31 cellular contexts compared by ENCODE assay signal in the genomic region with DNA sequence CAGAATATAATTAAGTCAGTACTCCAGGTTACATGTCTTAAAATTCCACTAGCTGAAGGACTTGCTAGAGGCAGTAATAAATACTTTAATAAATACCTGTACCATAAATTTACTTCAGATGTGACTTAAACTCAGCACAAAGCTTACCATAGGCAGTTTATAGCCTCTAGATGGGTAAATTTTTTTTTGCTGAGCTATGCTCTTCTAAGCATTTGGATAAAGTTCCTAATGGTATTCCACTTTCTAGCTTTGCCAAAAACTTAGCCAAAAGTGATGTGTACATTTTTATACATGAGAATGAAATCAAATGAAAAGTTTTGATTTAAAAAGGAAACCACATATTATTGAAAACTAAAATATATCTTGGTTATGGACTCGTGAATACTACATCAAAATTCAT.
"Had no signal": no experiment of that assay in that cellular context is flagged by ENCODE, and none has a peak within 500 bp of the region (broad histone marks: within the 10 kb centered on the region; RNA-seq: fewer than 3 reads in every experiment).

No MANE protein-coding gene starts in this region.

- FAIRE-seq: colon had no signal

- H3K4me1 ChIP-seq: adrenal gland, body of pancreas, foreskin keratinocyte had no signal

- H3K36me3 ChIP-seq: adrenal gland, esophagus muscularis mucosa, gastrocnemius medialis, heart right ventricle had no signal

- H3K4me3 ChIP-seq: adrenal gland, body of pancreas, esophagus muscularis mucosa, gastrocnemius medialis, heart right ventricle had no signal

- DNase-seq: activated B cell treated with CpG ODN at 0.5 μM for 24 hours; activated CD4-positive, alpha-beta memory T cell treated with anti-CD3 and anti-CD28 coated beads for 36 hours; activated CD4-positive, alpha-beta T cell treated with anti-CD3 and anti-CD28 coated beads for 36 hours; activated CD4-positive, alpha-beta T cell treated with anti-CD3 and anti-CD28 coated beads, Interleukin-2, amount 10 ng/mL, durations not matched to agents 24 days and 14 days; activated CD8-positive, alpha-beta memory T cell treated with anti-CD3 and anti-CD28 coated beads, Interleukin-2, amount 10 ng/mL, durations not matched to agents 7 days and 5 days; activated CD8-positive, alpha-beta memory T cell treated with anti-CD3 and anti-CD28 coated beads, Interleukin-2, amount 50 U/mL, for 4 hours; activated CD8-positive, alpha-beta T cell treated with anti-CD3 and anti-CD28 coated beads, Interleukin-2, amount 10 ng/mL, durations not matched to agents 7 days and 5 days; activated effector memory CD4-positive, alpha-beta T cell treated with anti-CD3 and anti-CD28 coated beads, Interleukin-2, amount 50 U/mL, for 16 hours; activated naive CD4-positive, alpha-beta T cell treated with anti-CD3 and anti-CD28 coated beads for 36 hours; activated naive CD8-positive, alpha-beta T cell treated with anti-CD3 and anti-CD28 coated beads for 36 hours; activated naive CD8-positive, alpha-beta T cell treated with anti-CD3 and anti-CD28 coated beads, Interleukin-2, amount 50 U/mL, for 24 hours; activated T-cell treated with anti-CD3 and anti-CD28 coated beads, Interleukin-2, amount 50 U/mL, for 1 hour; activated T-cell treated with anti-CD3 and anti-CD28 coated beads, Interleukin-2, amount 50 U/mL, for 48 hours; adrenal gland; amygdala; aorta; body of pancreas; caudate nucleus; cortex of kidney; dermis blood vessel endothelial cell; effector CD4-positive, alpha-beta T cell; effector memory CD8-positive, alpha-beta T cell; erythroblast; foreskin keratinocyte; gastrocnemius medialis; heart right ventricle; T-cell; T1000 had no signal

- ATAC-seq: activated CD4-positive, alpha-beta T cell treated with anti-CD3 and anti-CD28 coated beads for 36 hours; activated CD4-positive, CD25-positive, alpha-beta regulatory T cell treated with anti-CD3 and anti-CD28 coated beads, Interleukin-2, amount 50 U/mL, for 24 hours; activated CD8-positive, alpha-beta memory T cell treated with anti-CD3 and anti-CD28 coated beads, Interleukin-2, amount 10 ng/mL, durations not matched to agents 7 days and 5 days; activated CD8-positive, alpha-beta T cell treated with anti-CD3 and anti-CD28 coated beads, Interleukin-2, amount 10 ng/mL, durations not matched to agents 7 days and 5 days; activated naive CD8-positive, alpha-beta T cell treated with anti-CD3 and anti-CD28 coated beads, Interleukin-2, amount 50 U/mL, for 24 hours; body of pancreas; effector memory CD8-positive, alpha-beta T cell; foreskin keratinocyte; gastrocnemius medialis; heart right ventricle; T-cell had no signal

- H3K27me3 ChIP-seq: adrenal gland, body of pancreas, esophagus muscularis mucosa, foreskin keratinocyte, gastrocnemius medialis, heart right ventricle had no signal

- H3K9me3 ChIP-seq: adrenal gland, body of pancreas, esophagus muscularis mucosa, gastrocnemius medialis, heart right ventricle had no signal

- H3K27ac ChIP-seq: adrenal gland, body of pancreas, foreskin keratinocyte, gastrocnemius medialis, heart right ventricle had no signal
